Comparison of ENCODE assay signal across 1 cellular context in genomic region chr1:193349046-193349535, GRCh38.
TF ChIP-seq lines count a peak whose summit lies in the region.

No MANE protein-coding gene starts in this region.

TF ChIP-seq in IMR-90, 13 proteins besides CTCF, POLR2A, EP300 and RAD21:
- no peak for TF ChIP-seq USF2 (IDR thresholded peaks at IDR 0.05; ENCODE audit: low read depth, low read length)
- no peak for TF ChIP-seq CHD1 (IDR thresholded peaks at IDR 0.05; ENCODE audit: low read depth, low read length)
- TF ChIP-seq MAFK (IDR thresholded peaks at IDR 0.05; ENCODE audit: low read depth, low read length) = no peak
- no peak for TF ChIP-seq BHLHE40 (IDR thresholded peaks at IDR 0.05; ENCODE audit: low read depth, low read length)
- TF ChIP-seq FOS (IDR thresholded peaks at IDR 0.05; ENCODE audit: low read depth, low read length) = no peak
- no peak for TF ChIP-seq RCOR1 (IDR thresholded peaks at IDR 0.05; ENCODE audit: insufficient replicate concordance, low read length)
- TF ChIP-seq ELK1 (IDR thresholded peaks at IDR 0.05; ENCODE audit: borderline replicate concordance, low read depth, low read length) = no peak
- no peak for TF ChIP-seq SMC3 (IDR thresholded peaks at IDR 0.05; ENCODE audit: low read depth, low read length)
- no peak for TF ChIP-seq NFE2L2 (IDR thresholded peaks at IDR 0.05; ENCODE audit: low read depth, low read length)
- TF ChIP-seq MXI1 (IDR thresholded peaks at IDR 0.05; ENCODE audit: borderline replicate concordance, low read depth, low read length) = no peak
- no peak for TF ChIP-seq RFX5 (IDR thresholded peaks at IDR 0.05; ENCODE audit: low read depth, low read length)
- TF ChIP-seq MAZ (IDR thresholded peaks at IDR 0.05; ENCODE audit: borderline replicate concordance, low read depth, low read length) = no peak
- no peak for TF ChIP-seq CEBPB (IDR thresholded peaks at IDR 0.05; ENCODE audit: low read depth, low read length)
